In the genomic region with DNA sequence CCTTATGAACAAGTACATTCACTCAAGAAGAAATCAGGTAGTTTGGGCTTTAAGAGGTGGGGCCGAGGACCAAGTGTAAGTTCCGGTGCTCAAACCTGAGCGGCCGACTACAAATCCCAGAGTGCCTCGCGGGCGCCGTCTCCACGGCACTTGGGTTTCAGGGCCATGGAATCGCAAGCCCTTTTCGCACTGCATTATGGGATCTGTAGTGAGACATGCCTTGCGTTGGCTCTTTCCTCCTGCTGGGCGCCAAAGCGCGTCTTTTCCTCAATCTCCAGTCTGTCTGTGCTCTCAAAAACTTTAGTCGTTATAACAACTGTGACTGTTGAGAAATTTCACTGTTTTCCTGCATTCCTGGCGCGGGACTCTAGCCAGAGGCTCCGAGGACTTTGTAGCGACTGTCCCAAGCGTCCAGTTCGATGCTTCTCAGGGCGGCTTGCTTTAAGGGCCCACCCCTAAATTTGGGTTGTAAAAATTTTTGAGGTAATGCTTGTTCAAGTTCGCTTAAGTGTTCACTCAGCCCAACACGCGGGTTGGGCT, we compare ENCODE assay signal across 8 cellular contexts. TPM values are rescaled to one million over a fixed set of nuclear protein-coding genes. Genes with fewer than 3 reads are reported as not detected.
DNase-seq lines count a peak whose midpoint lies in the region; ATAC-seq, FAIRE-seq and TF ChIP-seq lines count a peak whose summit lies in the region.

No MANE protein-coding gene starts in this region.

- H3K4me3 ChIP-seq in adipocyte (ENCODE audit: low read length) (peak overlapping the region; percentile 97), pancreas (peak overlapping the region; percentile 51 to 92 (median 81)), thyroid gland (replicated peaks in 1 of 3) (peak overlapping the region; percentile 56 to 96 (median 93))

- ATAC-seq in HG02852 (IDR thresholded peaks at IDR 0.05; ENCODE audit: unreplicated experiment) = peak; percentile 67
- ATAC-seq in pancreas = peak; percentile 81 to 88 (median 84)

- peak overlapping the region; percentile 90 for H3K9ac ChIP-seq in adipocyte (ENCODE audit: low read length)

- peak; percentile 88 for FAIRE-seq in pancreas (lab: Jason Lieb, UNC)

- H3K27me3 ChIP-seq in adipocyte (replicated peaks; ENCODE audit: control insufficient read depth, insufficient read depth, low read length) = no peaks in the 10 kb centered on the region
- H3K27me3 ChIP-seq in pancreas = no peaks in the 10 kb centered on the region
- no peaks in the 10 kb centered on the region for H3K27me3 ChIP-seq in thyroid gland

- DNase-seq in NCI-H1436 treated with DMSO at 0.1 percent for 48 hours (lab: John Stamatoyannopoulos, UW) = peak; percentile 93
- DNase-seq in SW480 (ENCODE audit: low spot score) = peak; percentile 93
- DNase-seq in adipocyte (ENCODE audit: low read depth) = peak; percentile 99
- peak; percentile 99 for DNase-seq in cardiac septum (ENCODE audit: low spot score)
- DNase-seq in pancreas = peak; percentile 91 to 98 (median 96)
- peak; percentile 98 to 99 for DNase-seq in thyroid gland

- H3K4me1 ChIP-seq in adipocyte (ENCODE audit: control insufficient read depth, insufficient read depth, low read length) (peaks cover 43% of the 10 kb centered on the region), pancreas (peaks cover 22 to 45% (median 45%) of the 10 kb centered on the region in 3 donors), thyroid gland (peaks cover 12 to 33% of the 10 kb centered on the region in 2 donors)

- TF ChIP-seq POLR2A in thyroid gland (IDR thresholded peaks at IDR 0.05) = peak in 1 of 2 donors; percentile 53

- H3K9me3 ChIP-seq in adipocyte (ENCODE audit: control insufficient read depth, low read length) (no peaks in the 10 kb centered on the region), pancreas (no peaks in the 10 kb centered on the region), thyroid gland (no peaks in the 10 kb centered on the region)

- peaks cover 4% of the 10 kb centered on the region for H3K36me3 ChIP-seq in adipocyte (ENCODE audit: control insufficient read depth, insufficient read depth, low read length, severe bottlenecking)
- H3K36me3 ChIP-seq in pancreas = no peaks in the 10 kb centered on the region
- H3K36me3 ChIP-seq in thyroid gland = no peaks in the 10 kb centered on the region

- 0 out of 3 replicates have a peak, but pooled peaks have one; percentile 14 for TF ChIP-seq CTCF in GM12872 (IDR thresholded peaks at IDR 0.05; ENCODE audit: insufficient read depth, low read depth, low read length)
- TF ChIP-seq CTCF in pancreas (IDR thresholded peaks at IDR 0.05) = no peak
- TF ChIP-seq CTCF in thyroid gland (IDR thresholded peaks at IDR 0.05) = peak in 3 of 6 experiments; percentile 10 to 34 (median 27)

- 0% methylated on average over 26 of the region's 26 CpGs for WGBS in pancreas, 2 donors
- 0% methylated on average over 24 to 26 of the region's 26 CpGs for WGBS in thyroid gland, 2 donors

- peak overlapping the region; percentile 87 to 96 (median 90) for H3K27ac ChIP-seq in pancreas
- peak overlapping the region; percentile 81 to 97 (median 96) for H3K27ac ChIP-seq in thyroid gland

- intact Hi-C loops in cardiac septum (cut with DNase I) = loop anchor here (5.0 kb wide), 1 partner anchor 182 kb away; no protein-coding TSS in a partner anchor
- intact Hi-C loops in pancreas (cut with DNase I) = no loop called here
- intact Hi-C loops in thyroid gland (cut with DNase I) = no loop called here

RNA-seq across cellular contexts. Expression of a gene that starts 0.4 kb away (rescaled TPM):
- 96.4 TPM for total RNA-seq in cardiac septum
- total RNA-seq in pancreas = 10 to 100 TPM; 38.0 to 66.1 (median 50.8) TPM
- 10 to 100 TPM; 30.9 to 51.5 TPM for polyA plus RNA-seq in pancreas
- total RNA-seq in thyroid gland = 10 to 100 TPM; 62.1 to 77.4 (median 76.4) TPM

RNA-seq across cellular contexts. Expression of a gene that starts 3.2 kb away (rescaled TPM):
- total RNA-seq in cardiac septum = 9.7 TPM
- 1 to 10 TPM; 3.5 to 9.0 (median 5.2) TPM for total RNA-seq in pancreas
- polyA plus RNA-seq in pancreas = 1 to 10 TPM; 2.7 to 2.9 TPM
- 10 to 100 TPM; 10.5 to 17.4 (median 13.5) TPM for total RNA-seq in thyroid gland

Comparison
In these comparisons a context has a peak if more than half of its experiments do, and no peak if none do; other contexts are left out.
1. Peak in every context shown above with its lines: DNase-seq, ATAC-seq, H3K4me3 ChIP-seq and H3K27ac ChIP-seq.